Comparison of ENCODE assay signal across 17 cellular contexts in the genomic region with DNA sequence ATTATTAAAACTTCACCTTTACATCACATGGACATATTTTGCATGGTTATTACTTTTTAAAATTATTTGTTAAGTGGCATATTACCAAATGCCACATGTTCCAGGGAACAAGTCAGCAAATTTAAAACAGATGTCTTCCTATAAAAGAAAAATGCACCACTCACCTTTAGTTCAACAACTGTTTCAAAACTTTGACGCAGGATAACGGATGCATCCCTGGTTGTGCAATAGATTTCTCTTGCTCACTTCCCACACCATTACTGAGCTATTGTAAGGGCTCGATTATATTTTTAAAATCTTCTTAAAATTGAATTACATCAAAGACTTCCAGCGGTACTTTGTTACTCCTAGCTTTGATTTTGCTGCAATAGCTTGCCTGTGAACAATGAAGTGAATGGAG.
"Had no signal": no experiment of that assay in that cellular context is flagged by ENCODE, and none has a peak within 500 bp of the region (broad histone marks: within the 10 kb centered on the region; RNA-seq: fewer than 3 reads in every experiment).

No MANE protein-coding gene starts in this region.

- H3K9me3 ChIP-seq: lower lobe of right lung, prostate gland, stomach, thyroid gland, vagina had no signal

- H3K27ac ChIP-seq: lower lobe of right lung, prostate gland, stomach, thyroid gland, vagina had no signal

- H3K36me3 ChIP-seq: lower lobe of right lung, prostate gland, stomach, thyroid gland, vagina had no signal

- H3K27me3 ChIP-seq: stomach, thyroid gland, vagina had no signal

- DNase-seq: cortex of kidney; effector memory CD8-positive, alpha-beta T cell; hypothalamus; immature natural killer cell; left ventricle myocardium superior; lower lobe of right lung; naive thymus-derived CD8-positive, alpha-beta T cell; nephron progenitor cell; nucleus accumbens; stimulated activated CD4-positive, alpha-beta T cell treated with anti-CD3 and anti-CD28 coated beads, Interleukin-2, amount 100 ng/mL, for 24 hours; stimulated activated CD4-positive, alpha-beta T cell treated with anti-CD3 and anti-CD28 coated beads, Interleukin-4, amount 100 ng/mL, for 24 hours; stimulated activated naive CD4-positive, alpha-beta T cell treated with Interleukin-2 at 50 U/mL for 16 hours; stomach; thyroid gland; trophoblast cell had no signal

- H3K4me1 ChIP-seq: lower lobe of right lung, prostate gland, stomach, thyroid gland, vagina had no signal

- H3K4me3 ChIP-seq: lower lobe of right lung, prostate gland, stomach, thyroid gland, vagina had no signal
